9 cellular contexts compared by ENCODE assay signal in genomic region chr10:35449944-35450343, GRCh38.
DNase-seq lines count a peak whose midpoint lies in the region; ATAC-seq and TF ChIP-seq lines count a peak whose summit lies in the region.
"Had no signal": no experiment of that assay in that cellular context is flagged by ENCODE, and none has a peak within 500 bp of the region (broad histone marks: within the 10 kb centered on the region; RNA-seq: fewer than 3 reads in every experiment).

No MANE protein-coding gene starts in this region.

- CTCF ChIA-PET in activated CD4-positive, alpha-beta T cell treated with anti-CD3 and anti-CD28 coated beads, Interleukin-2, amount 10 ng/mL, durations not matched to agents 7 days and 5 days (lab: Charles Lee): interaction anchor here (0.6 to 1.0 kb wide), 2 partner anchors 61 to 327 kb away, joined by 3 read pairs; no protein-coding TSS in a partner anchor

- H3K9me3 ChIP-seq in lower lobe of right lung: peaks cover 6% of the 10 kb centered on the region
- peaks cover 0 to 3% (median 0%) of the 10 kb centered on the region in 4 donors for H3K9me3 ChIP-seq in stomach

- H3K4me1 Mint-ChIP-seq in activated CD4-positive, alpha-beta T cell treated with anti-CD3 and anti-CD28 coated beads, Interleukin-2, amount 10 ng/mL, durations not matched to agents 7 days and 5 days: peaks cover 73% of the 10 kb centered on the region
- H3K4me1 Mint-ChIP-seq in activated naive CD8-positive, alpha-beta T cell (ENCODE audit: low read depth): peaks cover 93% of the 10 kb centered on the region

- H3K4me1 ChIP-seq in lower lobe of right lung: peaks cover 89% of the 10 kb centered on the region
- peaks cover 61 to 98% (median 78%) of the 10 kb centered on the region in 4 donors for H3K4me1 ChIP-seq in stomach

- intact Hi-C loops in lower lobe of right lung (cut with DNase I) (no loop called here), stomach (cut with DNase I; ENCODE audit: low total_unique reads) (no loop called here)

- H3K4me3 ChIP-seq in lower lobe of right lung: no peak overlapping the region
- H3K4me3 ChIP-seq in stomach: no peak overlapping the region

- H3K4me3 Mint-ChIP-seq in activated CD4-positive, alpha-beta T cell treated with anti-CD3 and anti-CD28 coated beads, Interleukin-2, amount 10 ng/mL, durations not matched to agents 7 days and 5 days: no peak overlapping the region
- H3K4me3 Mint-ChIP-seq in activated naive CD8-positive, alpha-beta T cell: peak overlapping the region; percentile 36

- no peaks in the 10 kb centered on the region for H3K27me3 ChIP-seq in lower lobe of right lung (ENCODE audit: low read depth)
- H3K27me3 ChIP-seq in stomach: no peaks in the 10 kb centered on the region

- no peak for DNase-seq in activated CD4-positive, alpha-beta T cell treated with anti-CD3 and anti-CD28 coated beads, Interleukin-2, amount 10 ng/mL, durations not matched to agents 7 days and 5 days
- DNase-seq in activated CD4-positive, alpha-beta T cell treated with anti-CD3 and anti-CD28 coated beads, Interleukin-2, amount 50 U/mL, for 48 hours: no peak
- DNase-seq in lower lobe of right lung: no peak
- DNase-seq in stomach: no peak
- DNase-seq in MV-4-11 (lab: John Stamatoyannopoulos, UW): no peak
- DNase-seq in SK-N-DZ (ENCODE audit: low spot score): no peak
- DNase-seq: NCI-H1092 treated with DMSO at 0.1 percent for 48 hours had no signal

- TF ChIP-seq CTCF in lower lobe of right lung (IDR thresholded peaks at IDR 0.05) (no peak), stomach (IDR thresholded peaks at IDR 0.05) (no peak)

- H3K27me3 Mint-ChIP-seq in activated CD4-positive, alpha-beta T cell treated with anti-CD3 and anti-CD28 coated beads, Interleukin-2, amount 10 ng/mL, durations not matched to agents 7 days and 5 days: no peaks in the 10 kb centered on the region
- H3K27me3 Mint-ChIP-seq in activated naive CD8-positive, alpha-beta T cell: no peaks in the 10 kb centered on the region

- H3K36me3 ChIP-seq in lower lobe of right lung (no peaks in the 10 kb centered on the region), stomach (no peaks in the 10 kb centered on the region)

- WGBS in stomach, 5 donors: 69 to 85% (median 82%) methylated on average over 5 of the region's 5 CpGs

- ATAC-seq in lower lobe of right lung: no peak
- no peak for ATAC-seq in GM21528 (IDR thresholded peaks at IDR 0.05; ENCODE audit: low FRiP score, unreplicated experiment)

- H3K9me3 Mint-ChIP-seq in activated CD4-positive, alpha-beta T cell treated with anti-CD3 and anti-CD28 coated beads, Interleukin-2, amount 10 ng/mL, durations not matched to agents 7 days and 5 days: peaks cover 10% of the 10 kb centered on the region
- peaks cover 6% of the 10 kb centered on the region for H3K9me3 Mint-ChIP-seq in activated naive CD8-positive, alpha-beta T cell (ENCODE audit: low read depth)

- H3K27ac ChIP-seq in lower lobe of right lung: peak overlapping the region; percentile 25
- peak overlapping the region in 3 of 5 donors; percentile 13 to 81 (median 80) for H3K27ac ChIP-seq in stomach

- no peak for TF ChIP-seq EP300 in stomach (IDR thresholded peaks at IDR 0.05)

- H3K27ac Mint-ChIP-seq in activated CD4-positive, alpha-beta T cell treated with anti-CD3 and anti-CD28 coated beads, Interleukin-2, amount 10 ng/mL, durations not matched to agents 7 days and 5 days: peak overlapping the region; percentile 81
- peak overlapping the region; percentile 94 for H3K27ac Mint-ChIP-seq in activated naive CD8-positive, alpha-beta T cell

- POLR2A ChIA-PET in activated CD4-positive, alpha-beta T cell treated with anti-CD3 and anti-CD28 coated beads, Interleukin-2, amount 10 ng/mL, durations not matched to agents 7 days and 5 days (lab: Charles Lee): no interaction called here

- H3K36me3 Mint-ChIP-seq in activated CD4-positive, alpha-beta T cell treated with anti-CD3 and anti-CD28 coated beads, Interleukin-2, amount 10 ng/mL, durations not matched to agents 7 days and 5 days (ENCODE audit: low read depth): peaks cover 34% of the 10 kb centered on the region
- peaks cover 8% of the 10 kb centered on the region for H3K36me3 Mint-ChIP-seq in activated naive CD8-positive, alpha-beta T cell

- no peak for TF ChIP-seq POLR2A in stomach (IDR thresholded peaks at IDR 0.05)
